In genomic region chr7:75987026-75987804, GRCh38 we compare ENCODE assay signal across 20 cellular contexts. TPM values are rescaled to one million over a fixed set of nuclear protein-coding genes. Genes with fewer than 3 reads are reported as not detected.
DNase-seq lines count a peak whose midpoint lies in the region; ATAC-seq, FAIRE-seq and TF ChIP-seq lines count a peak whose summit lies in the region.
"Had no signal": no experiment of that assay in that cellular context is flagged by ENCODE, and none has a peak within 500 bp of the region (broad histone marks: within the 10 kb centered on the region; RNA-seq: fewer than 3 reads in every experiment).

No MANE protein-coding gene starts in this region.

- H3K4me1 ChIP-seq in left ventricle myocardium inferior: peaks cover 55% of the 10 kb centered on the region
- peaks cover 21 to 78% of the 10 kb centered on the region in 2 experiments for H3K4me1 ChIP-seq in K562 (replicated peaks in 1 of 2; ENCODE audit: control insufficient read depth in 2 of 2, insufficient read depth in 2 of 2, low read length in 2 of 2)
- H3K4me1 ChIP-seq in lower lobe of right lung: no peaks in the 10 kb centered on the region
- no peaks in the 10 kb centered on the region for H3K4me1 ChIP-seq in upper lobe of right lung

- peak overlapping the region; percentile 34 for H3K27ac ChIP-seq in left ventricle myocardium inferior (replicated peaks)
- H3K27ac ChIP-seq in K562 (ENCODE audit: extremely low read depth, low read depth, low read length): no peak overlapping the region
- no peak overlapping the region for H3K27ac ChIP-seq in lower lobe of right lung
- no peak overlapping the region for H3K27ac ChIP-seq in upper lobe of right lung
- H3K27ac ChIP-seq: thoracic aorta had no signal

- TSS peak; percentile 46 for BruUV-seq in K562 (replicated peaks; lab: Mats Ljungman, UMichigan)

- no peak overlapping the region for H3K4me2 ChIP-seq in K562 (ENCODE audit: insufficient read depth, low read length)

- 0 out of 4 replicates have a peak overlapping the region, but pooled peaks of 1 of the 2 experiments have one; percentile 10 for H3K9ac ChIP-seq in K562 (ENCODE audit: insufficient read depth in 1 of 2, low read depth in 2 of 2, low read length in 2 of 2)

- no peak for TF ChIP-seq RAD21 in K562 (CRISPR knock-in tag; conservative IDR thresholded peaks at IDR 0.05 in 1 of 2, IDR thresholded peaks at IDR 0.05 in 1 of 2)

- POLR2A ChIA-PET in K562 (lab: Yijun Ruan, JAX): no interaction called here

- intact Hi-C loops in left ventricle myocardium inferior (cut with micrococcal nuclease): no loop called here
- intact Hi-C loops in left cardiac atrium (cut with DNase I): loop anchor here in 1 of 2 donors (10.0 kb wide), 1 partner anchor 72 kb away; the partner anchor contains the start of gene POR
- intact Hi-C loops in K562 (cut with micrococcal nuclease): no loop called here
- intact Hi-C loops in lower lobe of right lung (cut with DNase I): no loop called here
- intact Hi-C loops in upper lobe of right lung (cut with DNase I): no loop called here

- DNase-seq in left ventricle myocardium inferior (no peak), left cardiac atrium (no peak), K562 (ENCODE audit: extremely low read depth in 1 of 4, low spot score in 3 of 4) (no peak), lower lobe of right lung (peak; percentile 23), upper lobe of right lung (peak; percentile 64), NCI-H524 treated with DMSO at 0.1 percent for 48 hours (lab: John Stamatoyannopoulos, UW) (no peak)
- DNase-seq: activated CD4-positive, alpha-beta T cell treated with anti-CD3 and anti-CD28 coated beads, Interleukin-2, amount 50 U/mL, for 4 hours; activated naive CD4-positive, alpha-beta T cell treated with anti-CD3 and anti-CD28 coated beads, Interleukin-2, amount 50 U/mL, for 16 hours; activated T-cell treated with anti-CD3 and anti-CD28 coated beads, Interleukin-2, amount 50 U/mL, for 1 hour; CD4-positive, alpha-beta T cell; DMS53; hippocampal formation; islet precursor cell; mesendoderm; NCI-H2081; SW 1271 had no signal

- TF ChIP-seq CTCF in left ventricle myocardium inferior (IDR thresholded peaks at IDR 0.05; ENCODE audit: borderline replicate concordance) (no peak), K562 (IDR thresholded peaks at IDR 0.05 in 2 of 3, conservative IDR thresholded peaks at IDR 0.05 in 1 of 3; ENCODE audit: insufficient read depth in 2 of 3, low read depth in 1 of 3, low read length in 3 of 3) (no peak), lower lobe of right lung (IDR thresholded peaks at IDR 0.05) (no peak), upper lobe of right lung (IDR thresholded peaks at IDR 0.05) (no peak)

- ATAC-seq in left cardiac atrium (no peak), K562 (no peak), lower lobe of right lung (no peak), upper lobe of right lung (no peak), GM19467 (IDR thresholded peaks at IDR 0.05; ENCODE audit: unreplicated experiment) (no peak), GM19463 (IDR thresholded peaks at IDR 0.05; ENCODE audit: unreplicated experiment) (no peak)

- TF ChIP-seq EP300 in K562 (IDR thresholded peaks at IDR 0.05; ENCODE audit: low read length): no peak

- no peaks in the 10 kb centered on the region; the same call in 2 of the 3 replicates for H3K79me2 ChIP-seq in K562 (ENCODE audit: control insufficient read depth, insufficient read depth, low read length)

- FAIRE-seq in K562 (lab: Jason Lieb, UNC): no peak
- FAIRE-seq: astrocyte had no signal

- peaks cover 4% of the 10 kb centered on the region for H3K9me1 ChIP-seq in K562 (ENCODE audit: control insufficient read depth, insufficient read depth, low read length)

- TF ChIP-seq POLR2A in K562 (conservative IDR thresholded peaks at IDR 0.05): 0 out of 2 replicates have a peak, but pooled peaks have one; percentile 25

- H3K27me3 ChIP-seq in left ventricle myocardium inferior (ENCODE audit: low read depth): no peaks in the 10 kb centered on the region
- no peaks in the 10 kb centered on the region for H3K27me3 ChIP-seq in K562 (ENCODE audit: control insufficient read depth in 2 of 2, insufficient read depth in 2 of 2, low read length in 2 of 2)
- no peaks in the 10 kb centered on the region for H3K27me3 ChIP-seq in lower lobe of right lung (ENCODE audit: low read depth)
- H3K27me3 ChIP-seq in upper lobe of right lung: no peaks in the 10 kb centered on the region

- H2AFZ ChIP-seq in K562 (ENCODE audit: low read depth, low read length): no peak overlapping the region

- WGBS in K562 (ENCODE audit: insufficient coverage, low coverage, missing lambda C conversion rate): 91% methylated on average over 25 of the region's 32 CpGs

- CTCF ChIA-PET in K562 (lab: Yijun Ruan, JAX; ENCODE audit: low intra/inter-chr PET ratio): no interaction called here

- no peaks in the 10 kb centered on the region for H3K9me3 ChIP-seq in left ventricle myocardium inferior (replicated peaks)
- H3K9me3 ChIP-seq in K562 (replicated peaks; ENCODE audit: control insufficient read depth, insufficient read depth, low read depth, low read length): no peaks in the 10 kb centered on the region
- H3K9me3 ChIP-seq in lower lobe of right lung: no peaks in the 10 kb centered on the region
- H3K9me3 ChIP-seq in upper lobe of right lung: no peaks in the 10 kb centered on the region
- H3K9me3 ChIP-seq: thoracic aorta had no signal

- peaks cover 8% of the 10 kb centered on the region; the same call in 1 of the 2 replicates for H4K20me1 ChIP-seq in K562 (replicated peaks; ENCODE audit: control insufficient read depth, insufficient read depth, low read length)

- H3K4me3 ChIP-seq in left ventricle myocardium inferior: no peak overlapping the region
- no peak overlapping the region for H3K4me3 ChIP-seq in K562
- no peak overlapping the region for H3K4me3 ChIP-seq in lower lobe of right lung
- H3K4me3 ChIP-seq in upper lobe of right lung: no peak overlapping the region
- H3K4me3 ChIP-seq: thoracic aorta had no signal

- H3K36me3 ChIP-seq in left ventricle myocardium inferior (peaks cover 61% of the 10 kb centered on the region), K562 (ENCODE audit: control insufficient read depth, insufficient read depth, low read length) (peaks cover 61% of the 10 kb centered on the region; the same call in 2 of the 3 replicates), lower lobe of right lung (peaks cover 69% of the 10 kb centered on the region), upper lobe of right lung (peaks cover 57% of the 10 kb centered on the region)

- in situ Hi-C loops in K562 (cut with MboI): no loop called here

TF ChIP-seq in K562, 482 proteins besides CTCF, POLR2A, EP300 and RAD21 (continues in another document):
- TF ChIP-seq, protein P1, sequence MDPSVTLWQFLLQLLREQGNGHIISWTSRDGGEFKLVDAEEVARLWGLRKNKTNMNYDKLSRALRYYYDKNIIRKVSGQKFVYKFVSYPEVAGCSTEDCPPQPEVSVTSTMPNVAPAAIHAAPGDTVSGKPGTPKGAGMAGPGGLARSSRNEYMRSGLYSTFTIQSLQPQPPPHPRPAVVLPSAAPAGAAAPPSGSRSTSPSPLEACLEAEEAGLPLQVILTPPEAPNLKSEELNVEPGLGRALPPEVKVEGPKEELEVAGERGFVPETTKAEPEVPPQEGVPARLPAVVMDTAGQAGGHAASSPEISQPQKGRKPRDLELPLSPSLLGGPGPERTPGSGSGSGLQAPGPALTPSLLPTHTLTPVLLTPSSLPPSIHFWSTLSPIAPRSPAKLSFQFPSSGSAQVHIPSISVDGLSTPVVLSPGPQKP (CRISPR knock-in tag; IDR thresholded peaks at IDR 0.05): no peak
- TF ChIP-seq RBFOX2 (IDR thresholded peaks at IDR 0.05; ENCODE audit: low read depth, low read length): 0 out of 2 replicates have a peak, but pooled peaks have one; percentile 29
- peak; percentile 66 for TF ChIP-seq ZNF316 (IDR thresholded peaks at IDR 0.05)
- peak; percentile 78 for TF ChIP-seq RBM22 (IDR thresholded peaks at IDR 0.05; ENCODE audit: low read depth, low read length, poor library complexity, severe bottlenecking)
- TF ChIP-seq PHF8 (IDR thresholded peaks at IDR 0.05; ENCODE audit: borderline replicate concordance, low read length): no peak
- TF ChIP-seq ZNF146 (CRISPR knock-in tag; IDR thresholded peaks at IDR 0.05; ENCODE audit: unreplicated experiment): no peak
- no peak for TF ChIP-seq MED1 (CRISPR knock-in tag; IDR thresholded peaks at IDR 0.05; ENCODE audit: borderline replicate concordance)
- no peak for TF ChIP-seq DPF2 (IDR thresholded peaks at IDR 0.05)
- no peak for TF ChIP-seq ZNF41 (CRISPR knock-in tag; conservative IDR thresholded peaks at IDR 0.05)
- no peak for TF ChIP-seq ASH1L (IDR thresholded peaks at IDR 0.05; ENCODE audit: borderline replicate concordance, low read depth, partially characterized antibody)
- no peak for TF ChIP-seq BRF1 (IDR thresholded peaks at IDR 0.05; ENCODE audit: borderline replicate concordance, extremely low read depth, insufficient read length)
- no peak for TF ChIP-seq ELF2 (CRISPR knock-in tag; IDR thresholded peaks at IDR 0.05)
- TF ChIP-seq LCOR (CRISPR knock-in tag; IDR thresholded peaks at IDR 0.05): no peak
- TF ChIP-seq RHOXF2B (CRISPR knock-in tag; conservative IDR thresholded peaks at IDR 0.05): no peak
- no peak for TF ChIP-seq JUN (IDR thresholded peaks at IDR 0.05; ENCODE audit: borderline replicate concordance, low read depth, low read length)
- TF ChIP-seq JUN (CRISPR knock-in tag; IDR thresholded peaks at IDR 0.05; ENCODE audit: borderline replicate concordance): no peak

RNA-seq across cellular contexts. Expression of gene TMEM120A, which starts 7.2 kb away (rescaled TPM):
- total RNA-seq in left ventricle myocardium inferior: 163 TPM
- 10 to 100 TPM; 63.5 to 98.3 TPM for total RNA-seq in left cardiac atrium
- total RNA-seq in K562 (2011; cell fraction: chromatin; rRNA removed; ENCODE audit: low replicate concordance): 42.3 and 121 TPM in 2 replicates
- total RNA-seq in K562 (2011; cell fraction: nucleolus; rRNA removed): 148 and 154 TPM in 2 replicates
- total RNA-seq in K562 (2011; cell fraction: nucleoplasm; rRNA removed): 96.3 and 113 TPM in 2 replicates
- total RNA-seq in K562 (2014; rRNA removed): 22.4 and 22.9 TPM in 2 replicates
- total RNA-seq in K562 (2014; rRNA removed; fragmentation: Illumina TruSeq; extraction: Trizol): 19.5 and 19.6 TPM in 2 replicates
- total RNA-seq in K562 (2015; rRNA removed; fragmentation: Illumina TruSeq; extraction: Trizol): 13.6 and 17.4 TPM in 2 replicates
- 33.8 and 36.4 TPM in 2 replicates for total RNA-seq in K562 (2021)
- polyA plus RNA-seq in K562 (2011; rRNA removed): 90.2 and 90.5 TPM in 2 replicates
- polyA plus RNA-seq in K562 (2011; cell fraction: cytosol; rRNA removed): 62.7 and 83.5 TPM in 2 replicates
- polyA plus RNA-seq in K562 (2011; cell fraction: nucleus; rRNA removed): 144 and 164 TPM in 2 replicates
- 29.1 and 72.7 TPM in 2 replicates for polyA plus RNA-seq in K562 (2012)
- polyA plus RNA-seq in K562 (2014; fragmentation: Illumina TruSeq; extraction: Trizol): 32.1 and 39.5 TPM in 2 replicates
- polyA plus RNA-seq in K562 (2014; fragmentation: Nextera tagmentation; extraction: Ambion mirVana): 1 to 10 TPM; 2.3 to 8.3 TPM
- polyA plus RNA-seq in K562 (2014; rRNA removed): 33.5 and 43.5 TPM in 2 replicates
- polyA minus RNA-seq in K562 (2011; rRNA and poly(A)+ RNA removed): 60.9 and 82.0 TPM in 2 replicates
- polyA minus RNA-seq in K562 (2011; cell fraction: cytosol; rRNA and poly(A)+ RNA removed): 20.2 and 33.1 TPM in 2 replicates
- polyA minus RNA-seq in K562 (2011; cell fraction: nucleus; rRNA and poly(A)+ RNA removed): 16.0 and 22.0 TPM in 2 replicates
- 42.7 TPM for total RNA-seq in lower lobe of right lung
- total RNA-seq in upper lobe of right lung: 43.9 TPM

Comparison
In these comparisons a context has a peak if more than half of its experiments do, and no peak if none do; other contexts are left out.
1. DNase-seq: peak in lower lobe of right lung (single experiment) and upper lobe of right lung (single experiment); none in left ventricle myocardium inferior (single experiment), left cardiac atrium (single experiment), K562 (0 of 4) and NCI-H524 treated with DMSO at 0.1 percent for 48 hours (single experiment).